13 cellular contexts compared by ENCODE assay signal in genomic region chr2:232323961-232324360, GRCh38. TPM values are rescaled to one million over a fixed set of nuclear protein-coding genes. Genes with fewer than 3 reads are reported as not detected.
"Had no signal": no experiment of that assay in that cellular context is flagged by ENCODE, and none has a peak within 500 bp of the region (broad histone marks: within the 10 kb centered on the region; RNA-seq: fewer than 3 reads in every experiment).

No MANE protein-coding gene starts in this region.

RNA-seq across cellular contexts. Expression of gene ALPP, which starts 54.6 kb away (rescaled TPM):
- total RNA-seq: activated CD4-positive, alpha-beta T cell treated with anti-CD3 and anti-CD28 coated beads for 36 hours; aorta; dermis blood vessel endothelial cell; foreskin keratinocyte; glomerular endothelial cell; kidney epithelial cell; osteocyte; right atrium auricular region; skeletal muscle tissue; stomach; suprapubic skin had no signal
- polyA plus RNA-seq: adipose tissue, aorta, esophagus, foreskin keratinocyte, stomach had no signal
